Comparison of ENCODE assay signal across 8 cellular contexts in genomic region chr14:69151458-69152180, GRCh38. TPM values are rescaled to one million over a fixed set of nuclear protein-coding genes. Genes with fewer than 3 reads are reported as not detected.
DNase-seq lines count a peak whose midpoint lies in the region; ATAC-seq and TF ChIP-seq lines count a peak whose summit lies in the region.

No MANE protein-coding gene starts in this region.

- ATAC-seq in GM18520 (IDR thresholded peaks at IDR 0.05; ENCODE audit: unreplicated experiment) (peak; percentile 36), HG03354 (IDR thresholded peaks at IDR 0.05; ENCODE audit: poor library complexity, severe bottlenecking, unreplicated experiment) (peak; percentile 45), right lobe of liver (peak; percentile 67 to 70 (median 68))

- no peaks in the 10 kb centered on the region for H3K9me3 ChIP-seq in A673 (ENCODE audit: low read depth, low read length, poor library complexity, severe bottlenecking)
- no peaks in the 10 kb centered on the region for H3K9me3 ChIP-seq in right lobe of liver

- H3K4me3 ChIP-seq in A673 (ENCODE audit: low read depth, low read length, poor library complexity, severe bottlenecking) (peak overlapping the region; percentile 70), right lobe of liver (peak overlapping the region; percentile 87 to 91 (median 88))

- H3K36me3 ChIP-seq in A673 (ENCODE audit: insufficient read depth, low read length, poor library complexity, severe bottlenecking) (no peaks in the 10 kb centered on the region), right lobe of liver (peaks cover 0 to 4% (median 0%) of the 10 kb centered on the region in 4 donors)

- intact Hi-C loops in A673 (cut with micrococcal nuclease; ENCODE audit: unreplicated experiment) (loop anchor here (5.0 kb wide), 1 partner anchor 91 kb away; no protein-coding TSS in a partner anchor), right lobe of liver (cut with DNase I) (no loop called here)

- H3K27me3 ChIP-seq in A673 (replicated peaks; ENCODE audit: insufficient read depth, low read depth, low read length, poor library complexity) (peaks cover 19% of the 10 kb centered on the region), right lobe of liver (no peaks in the 10 kb centered on the region)

- TF ChIP-seq CTCF in A673 (conservative IDR thresholded peaks at IDR 0.05; ENCODE audit: low read depth, low read length) (peak; percentile 44), right lobe of liver (IDR thresholded peaks at IDR 0.05) (peak in 3 of 4 donors; percentile 46 to 51 (median 49))

- CTCF ChIA-PET in A673 (lab: Charles Lee): interaction anchor here (0.6 to 1.7 kb wide), 2 partner anchors 22 to 39 kb away, joined by 3 to 8 read pairs; no protein-coding TSS in a partner anchor

- POLR2A ChIA-PET in A673 (lab: Charles Lee; ENCODE audit: low non-redundant PET): no interaction called here

- H3K4me1 ChIP-seq in A673 (ENCODE audit: insufficient read depth, low read length, poor library complexity, severe bottlenecking) (no peaks in the 10 kb centered on the region), right lobe of liver (peaks cover 0 to 15% (median 6%) of the 10 kb centered on the region in 4 donors)

- peak; percentile 79 for DNase-seq in A673 (ENCODE audit: low spot score)
- peak; percentile 81 for DNase-seq in NCI-H748 (lab: John Stamatoyannopoulos, UW; ENCODE audit: unreplicated experiment)
- peak; percentile 72 to 79 for DNase-seq in activated CD4-positive, alpha-beta T cell treated with anti-CD3 and anti-CD28 coated beads, Interleukin-2, amount 50 U/mL, for 48 hours
- DNase-seq in dermis microvascular lymphatic vessel endothelial cell (ENCODE audit: low read depth in 2 of 2): peak; percentile 49 to 74
- DNase-seq in right lobe of liver: peak; percentile 77 to 82 (median 81)
- peak; percentile 77 to 79 for DNase-seq in stimulated activated CD4-positive, alpha-beta T cell treated with anti-CD3 and anti-CD28 coated beads, Interleukin-4, amount 100 ng/mL, for 4 hours

- no peak for TF ChIP-seq POLR2A in right lobe of liver (IDR thresholded peaks at IDR 0.05)

- 0% methylated on average over 13 of the region's 57 CpGs for WGBS in right lobe of liver (ENCODE audit: insufficient coverage, low coverage, low lambda C conversion rate, missing lambda C conversion rate)

- no TSS peak for BruUV-seq in A673 (replicated peaks; lab: Mats Ljungman, UMichigan)

- H3K27ac ChIP-seq in A673 (ENCODE audit: low read depth, low read length, poor library complexity, severe bottlenecking): peak overlapping the region; percentile 88
- peak overlapping the region; percentile 90 to 94 (median 90) for H3K27ac ChIP-seq in right lobe of liver

RNA-seq across cellular contexts. Expression of gene DCAF5, which starts 1.3 kb away (rescaled TPM):
- 22.0 and 26.8 TPM in 2 replicates for total RNA-seq in A673 (2021)
- total RNA-seq in dermis microvascular lymphatic vessel endothelial cell: 9.5 and 16.6 TPM in 2 replicates
- total RNA-seq in right lobe of liver: 10 to 100 TPM; 21.8 to 31.4 (median 28.0) TPM

RNA-seq across cellular contexts. Expression of gene EXD2, which starts 39.7 kb away (rescaled TPM):
- total RNA-seq in A673 (2021) (8.1 and 10.7 TPM in 2 replicates), dermis microvascular lymphatic vessel endothelial cell (21.8 and 22.0 TPM in 2 replicates), right lobe of liver (10 to 100 TPM in 1 of 6 experiments, 1 to 10 TPM in 5; 7.4 to 10.4 (median 8.2) TPM)

Comparison
In these comparisons a context has a peak if more than half of its experiments do, and no peak if none do; other contexts are left out.
1. Peak in every context shown above with its lines: DNase-seq, ATAC-seq, H3K4me3 ChIP-seq and H3K27ac ChIP-seq.